Comparison of ENCODE assay signal across 12 cellular contexts in genomic region chr4:1245481-1246051, GRCh38. TPM values are rescaled to one million over a fixed set of nuclear protein-coding genes. Genes with fewer than 3 reads are reported as not detected.
A peak's percentile ranks its signal among the peaks of the same experiment; 100 is the strongest.
DNase-seq lines count a peak whose midpoint lies in the region; ATAC-seq and TF ChIP-seq lines count a peak whose summit lies in the region.
"Had no signal": no experiment of that assay in that cellular context is flagged by ENCODE, and none has a peak within 500 bp of the region (broad histone marks: within the 10 kb centered on the region; RNA-seq: fewer than 3 reads in every experiment).

No MANE protein-coding gene starts in this region.

- H3K27ac ChIP-seq in RWPE1 (peak overlapping the region; percentile 97), esophagus squamous epithelium (peak overlapping the region; percentile 39 to 99 (median 95))
- H3K27ac ChIP-seq: ovary had no signal

- WGBS in esophagus squamous epithelium, 2 donors = 64 to 72% methylated on average over 9 to 25 of the region's 26 CpGs

- ATAC-seq in HG03159 (IDR thresholded peaks at IDR 0.05; ENCODE audit: unreplicated experiment) = no peak

- H3K9me3 Mint-ChIP-seq in Caco-2 (ENCODE audit: unreplicated experiment) = no peaks in the 10 kb centered on the region

- peaks cover 13% of the 10 kb centered on the region for H3K4me1 Mint-ChIP-seq in Caco-2 (ENCODE audit: low read depth, unreplicated experiment)

- H3K4me1 ChIP-seq in Caco-2 = peaks cover 16% of the 10 kb centered on the region
- H3K4me1 ChIP-seq in esophagus squamous epithelium = peaks cover 60 to 78% (median 66%) of the 10 kb centered on the region in 3 donors

- TF ChIP-seq CTCF in Caco-2 (IDR thresholded peaks at IDR 0.05; ENCODE audit: insufficient read depth in 1 of 2, low read depth in 1 of 2, low read length in 1 of 2, severe bottlenecking in 1 of 2, unreplicated experiment in 1 of 2) = no peak
- no peak for TF ChIP-seq CTCF in RWPE1 (conservative IDR thresholded peaks at IDR 0.05; ENCODE audit: low read depth)
- TF ChIP-seq CTCF in esophagus squamous epithelium (IDR thresholded peaks at IDR 0.05) = no peak
- TF ChIP-seq CTCF in GM10248 (IDR thresholded peaks at IDR 0.05; ENCODE audit: control extremely low read depth, extremely low read depth, low read depth, missing control alignments) = no peak

- peak overlapping the region; percentile 76 for H3K27ac Mint-ChIP-seq in Caco-2 (ENCODE audit: unreplicated experiment)

- POLR2A ChIA-PET in Caco-2 (lab: Charles Lee) (no interaction called here), RWPE1 (lab: Yijun Ruan, JAX; ENCODE audit: low non-redundant PET) (no interaction called here), GM10248 (lab: Yijun Ruan, JAX) (no interaction called here)

- intact Hi-C loops in Caco-2 (cut with micrococcal nuclease; ENCODE audit: unreplicated experiment) = no loop called here
- intact Hi-C loops in esophagus squamous epithelium (cut with DNase I) = no loop called here
- intact Hi-C loops in posterior vena cava (cut with DNase I) = loop anchor here in 1 of 2 donors (10.0 kb wide), 1 partner anchor 81 kb away; no protein-coding TSS in a partner anchor

- CTCF ChIA-PET in Caco-2 (lab: Charles Lee) (no interaction called here), RWPE1 (lab: Yijun Ruan, JAX) (no interaction called here), GM10248 (lab: Yijun Ruan, JAX) (interaction anchor here (1.4 kb wide), 1 partner anchor 10 kb away, joined by 3 read pairs; no protein-coding TSS in a partner anchor)

- H3K36me3 Mint-ChIP-seq in Caco-2 (ENCODE audit: insufficient read depth, unreplicated experiment) = peaks cover 65% of the 10 kb centered on the region

- BruUV-seq in Caco-2 (replicated peaks; lab: Mats Ljungman, UMichigan) = no TSS peak

- H3K27me3 Mint-ChIP-seq in Caco-2 (ENCODE audit: insufficient read depth, unreplicated experiment) = no peaks in the 10 kb centered on the region

- DNase-seq in Caco-2 (peak in 1 of 2 experiments; percentile 32), RWPE1 (ENCODE audit: low spot score) (no peak), esophagus squamous epithelium (lab: John Stamatoyannopoulos, UW) (no peak), posterior vena cava (ENCODE audit: low spot score) (peak; percentile 63), SW 1271 (lab: John Stamatoyannopoulos, UW) (no peak), GM10248 (ENCODE audit: extremely low spot score) (no peak)
- no peak for DNase-seq in stimulated activated CD4-positive, alpha-beta T cell treated with anti-CD3 and anti-CD28 coated beads, Interleukin-1b, Interleukin-23, amount 100 ng/mL, for 48 hours
- DNase-seq: GF-D8; KG1; stimulated activated CD8-positive, alpha-beta memory T cell treated with anti-CD3 and anti-CD28 coated beads, Interleukin-4, amount 100 ng/mL, for 48 hours had no signal

- no peaks in the 10 kb centered on the region for H3K9me3 ChIP-seq in Caco-2
- peaks cover 0 to 2% (median 0%) of the 10 kb centered on the region in 3 donors for H3K9me3 ChIP-seq in esophagus squamous epithelium
- H3K9me3 ChIP-seq: ovary had no signal

- H3K36me3 ChIP-seq in Caco-2 (ENCODE audit: control insufficient read depth, insufficient read depth, low read length) (no peaks in the 10 kb centered on the region; the same call in 1 of the 2 replicates), esophagus squamous epithelium (peaks cover 5 to 21% (median 7%) of the 10 kb centered on the region in 3 donors)
- H3K36me3 ChIP-seq: ovary had no signal

- H3K27me3 ChIP-seq in Caco-2 (replicated peaks; ENCODE audit: control insufficient read depth, insufficient read depth, low read length) (no peaks in the 10 kb centered on the region), esophagus squamous epithelium (no peaks in the 10 kb centered on the region)
- H3K27me3 ChIP-seq: ovary had no signal

- H3K4me3 ChIP-seq in Caco-2 (ENCODE audit: low read depth, low read length) (no peak overlapping the region), esophagus squamous epithelium (peak overlapping the region in 2 of 4 donors; percentile 91 to 96)
- H3K4me3 ChIP-seq: ovary had no signal

- H3K4me3 Mint-ChIP-seq in Caco-2 (ENCODE audit: unreplicated experiment) = peak overlapping the region; percentile 77

- no peak for TF ChIP-seq POLR2A in esophagus squamous epithelium (IDR thresholded peaks at IDR 0.05)

RNA-seq across cellular contexts. Expression of gene CTBP1, which starts 3.4 kb away (rescaled TPM):
- total RNA-seq in Caco-2 (2022) (184 TPM in 2 replicates), esophagus squamous epithelium (100 to 1,000 TPM in 3 of 4 donors, 10 to 100 TPM in 1; 72.2 to 121 (median 113) TPM), posterior vena cava (100 to 1,000 TPM; 109 to 113 TPM)

RNA-seq across cellular contexts. Expression of gene MAEA, which starts 44.1 kb away (rescaled TPM):
- total RNA-seq in Caco-2 (2022) (81.1 and 89.3 TPM in 2 replicates), esophagus squamous epithelium (10 to 100 TPM; 56.6 to 78.7 (median 67.5) TPM), posterior vena cava (10 to 100 TPM; 37.5 to 43.7 TPM)
